In genomic region chr5:115586525-115587146, GRCh38 we compare ENCODE assay signal across 9 cellular contexts. TPM values are rescaled to one million over a fixed set of nuclear protein-coding genes. Genes with fewer than 3 reads are reported as not detected.
DNase-seq lines count a peak whose midpoint lies in the region; ATAC-seq and TF ChIP-seq lines count a peak whose summit lies in the region.
"Had no signal": no experiment of that assay in that cellular context is flagged by ENCODE, and none has a peak within 500 bp of the region (broad histone marks: within the 10 kb centered on the region; RNA-seq: fewer than 3 reads in every experiment).

No MANE protein-coding gene starts in this region.

- H3K4me1 ChIP-seq in GM23338 (ENCODE audit: insufficient read depth) (no peaks in the 10 kb centered on the region), OCI-LY3 (ENCODE audit: low read length) (peaks cover 69% of the 10 kb centered on the region), psoas muscle (peaks cover 29% of the 10 kb centered on the region)

- H3K36me3 ChIP-seq in GM23338 (ENCODE audit: insufficient read depth) (no peaks in the 10 kb centered on the region), OCI-LY3 (replicated peaks; ENCODE audit: low read depth, low read length) (peaks cover 1% of the 10 kb centered on the region), psoas muscle (ENCODE audit: insufficient read depth in 1 of 2, low read depth in 1 of 2) (no peaks in the 10 kb centered on the region)

- H3K27ac ChIP-seq in C4-2B (no peak overlapping the region), GM23338 (ENCODE audit: low read depth) (no peak overlapping the region), OCI-LY3 (ENCODE audit: low read length) (peak overlapping the region; percentile 38), psoas muscle (no peak overlapping the region)

- H4K20me1 ChIP-seq in GM23338 (replicated peaks; ENCODE audit: insufficient read depth) (no peaks in the 10 kb centered on the region), OCI-LY3 (ENCODE audit: insufficient read depth, low read length) (no peaks in the 10 kb centered on the region)

- H3K9ac ChIP-seq in OCI-LY3 (ENCODE audit: low read length): no peak overlapping the region

- H3K4me1 Mint-ChIP-seq in GM23338: peaks cover 5% of the 10 kb centered on the region; the same call in 1 of the 3 replicates

- intact Hi-C loops in psoas muscle (cut with DNase I): loop anchor here (1.0 to 10.0 kb wide), 3 partner anchors 212 to 279 kb away; no protein-coding TSS in a partner anchor

- H3K79me2 ChIP-seq in GM23338 (replicated peaks; ENCODE audit: insufficient read depth): no peaks in the 10 kb centered on the region
- peaks cover 20% of the 10 kb centered on the region for H3K79me2 ChIP-seq in OCI-LY3 (ENCODE audit: low read length)

- no peaks in the 10 kb centered on the region for H3K27me3 ChIP-seq in GM23338 (ENCODE audit: insufficient read depth)
- H3K27me3 ChIP-seq in OCI-LY3 (ENCODE audit: low read depth, low read length): no peaks in the 10 kb centered on the region
- no peaks in the 10 kb centered on the region for H3K27me3 ChIP-seq in psoas muscle (ENCODE audit: insufficient read depth in 3 of 3, low read length in 2 of 3)

- H3K9me2 ChIP-seq in GM23338 (ENCODE audit: insufficient read depth): no peaks in the 10 kb centered on the region

- peak; percentile 80 for TF ChIP-seq CTCF in C4-2B (conservative IDR thresholded peaks at IDR 0.05)
- peak; percentile 57 to 85 for TF ChIP-seq CTCF in GM23338 (conservative IDR thresholded peaks at IDR 0.05; ENCODE audit: low read depth in 2 of 2)
- TF ChIP-seq CTCF in OCI-LY3 (IDR thresholded peaks at IDR 0.05; ENCODE audit: low read depth, low read length): peak; percentile 62
- TF ChIP-seq CTCF in epithelial cell of proximal tubule (conservative IDR thresholded peaks at IDR 0.05; ENCODE audit: low read depth, low read length): peak; percentile 50
- TF ChIP-seq CTCF in psoas muscle (IDR thresholded peaks at IDR 0.05): peak; percentile 71

- peak; percentile 41 for DNase-seq in GM23338 (ENCODE audit: low spot score)
- no peak for DNase-seq in epithelial cell of proximal tubule (ENCODE audit: low read depth)
- no peak for DNase-seq in psoas muscle
- DNase-seq in T-helper 9 cell: no peak
- DNase-seq in cerebellar nuclear complex (lab: John Stamatoyannopoulos, UW): no peak

- H3K4me3 ChIP-seq in GM23338 (no peak overlapping the region), OCI-LY3 (ENCODE audit: low read length) (no peak overlapping the region), epithelial cell of proximal tubule (ENCODE audit: low read depth, low read length) (no peak overlapping the region), psoas muscle (no peak overlapping the region)

- ATAC-seq in GM23338: peak; percentile 34; the same call in 1 of the 3 replicates
- ATAC-seq in psoas muscle: peak; percentile 43 to 66 (median 52)
- no peak for ATAC-seq in GM21528 (IDR thresholded peaks at IDR 0.05; ENCODE audit: low FRiP score, unreplicated experiment)

- no peaks in the 10 kb centered on the region for H3K9me3 Mint-ChIP-seq in GM23338
- H3K9me3 Mint-ChIP-seq: dendritic cell treated with granulocyte-macrophage colony-stimulating factor and Interleukin-4, amounts not matched to agents 40 ng/mL and 50 ng/mL, for 4 days had no signal

- H3K27ac Mint-ChIP-seq in GM23338: no peak overlapping the region
- H3K27ac Mint-ChIP-seq: dendritic cell treated with granulocyte-macrophage colony-stimulating factor and Interleukin-4, amounts not matched to agents 40 ng/mL and 50 ng/mL, for 4 days had no signal

- H3K4me2 ChIP-seq in GM23338: no peak overlapping the region
- peak overlapping the region; percentile 36 for H3K4me2 ChIP-seq in OCI-LY3 (ENCODE audit: low read length)

- H2AFZ ChIP-seq in GM23338 (no peak overlapping the region), OCI-LY3 (ENCODE audit: low read depth, low read length) (no peak overlapping the region)

- H3K9me3 ChIP-seq in OCI-LY3 (ENCODE audit: insufficient read depth, low read length): 0 out of 2 replicates have a peak, but pooled peaks cover 2% of the 10 kb centered on the region
- H3K9me3 ChIP-seq in psoas muscle: no peaks in the 10 kb centered on the region

- H3K4me3 Mint-ChIP-seq in GM23338: no peak overlapping the region
- H3K4me3 Mint-ChIP-seq: dendritic cell treated with granulocyte-macrophage colony-stimulating factor and Interleukin-4, amounts not matched to agents 40 ng/mL and 50 ng/mL, for 4 days had no signal

- WGBS in psoas muscle, 3 donors: 21 to 35% (median 26%) methylated on average over 6 of the region's 6 CpGs

- no peaks in the 10 kb centered on the region for H3F3A ChIP-seq in GM23338 (replicated peaks; ENCODE audit: low read depth)

- H3K27me3 Mint-ChIP-seq in GM23338 (ENCODE audit: insufficient read depth, low read depth, poor library complexity): no peaks in the 10 kb centered on the region
- H3K27me3 Mint-ChIP-seq: dendritic cell treated with granulocyte-macrophage colony-stimulating factor and Interleukin-4, amounts not matched to agents 40 ng/mL and 50 ng/mL, for 4 days had no signal

- H3K36me3 Mint-ChIP-seq in GM23338 (ENCODE audit: low read depth): no peaks in the 10 kb centered on the region

TF ChIP-seq in GM23338, 12 proteins besides CTCF, POLR2A, EP300 and RAD21:
- TF ChIP-seq REST (IDR thresholded peaks at IDR 0.05; ENCODE audit: unreplicated experiment): no peak

RNA-seq across cellular contexts. Expression of gene TICAM2, which starts 15.6 kb away (rescaled TPM):
- total RNA-seq in GM23338 (2014; rRNA removed; shearing (Covaris generic)): not detected in 2 replicates
- polyA plus RNA-seq in GM23338 (2016; fragmentation: Nextera tagmentation; extraction: Ambion mirVana) (1.0 and 1.4 TPM in 2 replicates), psoas muscle (1 to 10 TPM in 2 of 3 donors, under 1 TPM in 1; 0.63 to 2.9 (median 1.3) TPM)
- total RNA-seq in epithelial cell of proximal tubule (1.2 and 1.7 TPM in 2 replicates), psoas muscle (1 to 10 TPM; 1.2 to 4.9 (median 1.7) TPM)

RNA-seq across cellular contexts. Expression of gene TMED7, which starts 39.2 kb away (rescaled TPM):
- total RNA-seq in GM23338 (2014; rRNA removed; shearing (Covaris generic)): 104 and 158 TPM in 2 replicates
- polyA plus RNA-seq in GM23338 (2016; fragmentation: Nextera tagmentation; extraction: Ambion mirVana) (30.2 and 31.7 TPM in 2 replicates), psoas muscle (10 to 100 TPM; 18.3 to 33.5 (median 28.2) TPM)
- total RNA-seq in epithelial cell of proximal tubule (74.1 and 86.7 TPM in 2 replicates), psoas muscle (10 to 100 TPM; 34.2 to 59.0 (median 40.6) TPM)

RNA-seq across cellular contexts. Expression of gene FEM1C, which starts 42.1 kb away (rescaled TPM):
- total RNA-seq in GM23338 (2014; rRNA removed; shearing (Covaris generic)): 21.6 and 22.3 TPM in 2 replicates
- polyA plus RNA-seq in GM23338 (2016; fragmentation: Nextera tagmentation; extraction: Ambion mirVana) (4.5 and 4.7 TPM in 2 replicates), psoas muscle (10 to 100 TPM in 2 of 3 donors, 1 to 10 TPM in 1; 9.1 to 24.0 (median 15.8) TPM)
- total RNA-seq in epithelial cell of proximal tubule (11.0 and 14.4 TPM in 2 replicates), psoas muscle (10 to 100 TPM; 26.0 to 44.5 (median 32.8) TPM)
